Comparison of ENCODE assay signal across 21 cellular contexts in genomic region chr3:172254542-172254941, GRCh38.
DNase-seq lines count a peak whose midpoint lies in the region; ATAC-seq and TF ChIP-seq lines count a peak whose summit lies in the region.
"Had no signal": no experiment of that assay in that cellular context is flagged by ENCODE, and none has a peak within 500 bp of the region (broad histone marks: within the 10 kb centered on the region; RNA-seq: fewer than 3 reads in every experiment).

No MANE protein-coding gene starts in this region.

- no peaks in the 10 kb centered on the region for H3K4me1 Mint-ChIP-seq in activated CD4-positive, alpha-beta T cell treated with anti-CD3 and anti-CD28 coated beads, Interleukin-2, amount 10 ng/mL, durations not matched to agents 7 days and 5 days

- TF ChIP-seq CTCF in left ventricle myocardium inferior (IDR thresholded peaks at IDR 0.05; ENCODE audit: borderline replicate concordance) = no peak
- TF ChIP-seq CTCF in sigmoid colon (IDR thresholded peaks at IDR 0.05) = no peak
- no peak for TF ChIP-seq CTCF in uterus (IDR thresholded peaks at IDR 0.05)

- no peak for TF ChIP-seq EP300 in sigmoid colon (IDR thresholded peaks at IDR 0.05)

- intact Hi-C loops in left ventricle myocardium inferior (cut with micrococcal nuclease) (no loop called here), cardiac septum (cut with DNase I) (no loop called here), sigmoid colon (cut with DNase I) (no loop called here), uterus (cut with DNase I; ENCODE audit: low total_unique reads) (no loop called here)

- peaks cover 11% of the 10 kb centered on the region for H3K36me3 Mint-ChIP-seq in activated CD4-positive, alpha-beta T cell treated with anti-CD3 and anti-CD28 coated beads, Interleukin-2, amount 10 ng/mL, durations not matched to agents 7 days and 5 days (ENCODE audit: low read depth)

- H3K27ac Mint-ChIP-seq in activated CD4-positive, alpha-beta T cell treated with anti-CD3 and anti-CD28 coated beads, Interleukin-2, amount 10 ng/mL, durations not matched to agents 7 days and 5 days = no peak overlapping the region
- H3K27ac Mint-ChIP-seq: CD8-positive, alpha-beta memory T cell had no signal

- no peak for TF ChIP-seq POLR2A in sigmoid colon (IDR thresholded peaks at IDR 0.05)
- TF ChIP-seq POLR2A in uterus (IDR thresholded peaks at IDR 0.05) = no peak

- H3K9me3 ChIP-seq in left ventricle myocardium inferior (replicated peaks) (no peaks in the 10 kb centered on the region), sigmoid colon (no peaks in the 10 kb centered on the region), uterus (no peaks in the 10 kb centered on the region)
- H3K9me3 ChIP-seq: A549; BLaER1 treated with 17β-estradiol and CSF1 and Interleukin-3, amounts not matched to agents 10 nM and 100 nM; Peyer's patch had no signal

- no peaks in the 10 kb centered on the region for H3K27me3 Mint-ChIP-seq in activated CD4-positive, alpha-beta T cell treated with anti-CD3 and anti-CD28 coated beads, Interleukin-2, amount 10 ng/mL, durations not matched to agents 7 days and 5 days
- H3K27me3 Mint-ChIP-seq: CD8-positive, alpha-beta memory T cell had no signal

- H3K4me3 Mint-ChIP-seq in activated CD4-positive, alpha-beta T cell treated with anti-CD3 and anti-CD28 coated beads, Interleukin-2, amount 10 ng/mL, durations not matched to agents 7 days and 5 days = no peak overlapping the region
- H3K4me3 Mint-ChIP-seq: CD8-positive, alpha-beta memory T cell had no signal

- ATAC-seq in GM21360 (IDR thresholded peaks at IDR 0.05; ENCODE audit: unreplicated experiment) = no peak
- ATAC-seq: A549, GM12878, Right ventricle myocardium inferior had no signal

- peak overlapping the region; percentile 83 for H3K27ac ChIP-seq in left ventricle myocardium inferior (replicated peaks)
- H3K27ac ChIP-seq in sigmoid colon = peak overlapping the region in 3 of 4 donors; percentile 81 to 87 (median 85)
- peak overlapping the region; percentile 83 to 85 for H3K27ac ChIP-seq in uterus
- H3K27ac ChIP-seq: BLaER1 treated with 17β-estradiol and CSF1 and Interleukin-3, amounts not matched to agents 10 nM and 100 nM had no signal

- H3K27me3 ChIP-seq in left ventricle myocardium inferior (ENCODE audit: low read depth) = no peaks in the 10 kb centered on the region
- no peaks in the 10 kb centered on the region for H3K27me3 ChIP-seq in sigmoid colon
- H3K27me3 ChIP-seq in uterus = no peaks in the 10 kb centered on the region
- H3K27me3 ChIP-seq: BLaER1 treated with 17β-estradiol and CSF1 and Interleukin-3, amounts not matched to agents 10 nM and 100 nM; Peyer's patch had no signal

- H3K4me3 ChIP-seq in left ventricle myocardium inferior (no peak overlapping the region), sigmoid colon (no peak overlapping the region), uterus (no peak overlapping the region)
- H3K4me3 ChIP-seq: A549; BLaER1 treated with 17β-estradiol and CSF1 and Interleukin-3, amounts not matched to agents 10 nM and 100 nM; GM12878; Peyer's patch had no signal

- WGBS in sigmoid colon, 2 donors = 98 to 100% methylated on average over 1 of the region's 1 CpG

- H3K4me1 ChIP-seq in left ventricle myocardium inferior = peaks cover 56% of the 10 kb centered on the region
- peaks cover 0 to 44% (median 37%) of the 10 kb centered on the region in 4 donors for H3K4me1 ChIP-seq in sigmoid colon
- H3K4me1 ChIP-seq in uterus = peaks cover 0 to under 1% of the 10 kb centered on the region in 2 donors

- CTCF ChIA-PET in activated CD4-positive, alpha-beta T cell treated with anti-CD3 and anti-CD28 coated beads, Interleukin-2, amount 10 ng/mL, durations not matched to agents 7 days and 5 days (lab: Charles Lee) = no interaction called here

- H3K9me3 Mint-ChIP-seq in activated CD4-positive, alpha-beta T cell treated with anti-CD3 and anti-CD28 coated beads, Interleukin-2, amount 10 ng/mL, durations not matched to agents 7 days and 5 days = no peaks in the 10 kb centered on the region
- H3K9me3 Mint-ChIP-seq: CD8-positive, alpha-beta memory T cell had no signal

- peaks cover 28% of the 10 kb centered on the region for H3K36me3 ChIP-seq in left ventricle myocardium inferior
- peaks cover 0 to 12% (median 3%) of the 10 kb centered on the region in 4 donors for H3K36me3 ChIP-seq in sigmoid colon
- no peaks in the 10 kb centered on the region for H3K36me3 ChIP-seq in uterus

- POLR2A ChIA-PET in activated CD4-positive, alpha-beta T cell treated with anti-CD3 and anti-CD28 coated beads, Interleukin-2, amount 10 ng/mL, durations not matched to agents 7 days and 5 days (lab: Charles Lee) = no interaction called here

- DNase-seq in left ventricle myocardium inferior = no peak
- DNase-seq in cardiac septum (ENCODE audit: low spot score) = no peak
- DNase-seq in dermis blood vessel endothelial cell = peak; percentile 63
- no peak for DNase-seq in sigmoid colon
- no peak for DNase-seq in uterus
- no peak for DNase-seq in activated CD4-positive, alpha-beta T cell treated with anti-CD3 and anti-CD28 coated beads, Interleukin-2, amount 10 ng/mL, durations not matched to agents 7 days and 5 days
- no peak for DNase-seq in NCI-H2029 (lab: John Stamatoyannopoulos, UW)
- DNase-seq: CD8-positive, alpha-beta memory T cell; DND-41; GDM1; KG1; NCI-H1092; NCI-H146; NCI-H2081 treated with DMSO at 0.1 percent for 48 hours; NCI-H524; Peyer's patch had no signal
